Comparison of ENCODE assay signal across 1 cellular context in genomic region chr2:19857100-19857499, GRCh38.
TF ChIP-seq lines count a peak whose summit lies in the region.

No MANE protein-coding gene starts in this region.

TF ChIP-seq in HepG2, 621 proteins besides CTCF, POLR2A, EP300 and RAD21 (continued from another document):
- peak; percentile 34; the same call in 1 of the 2 replicates for TF ChIP-seq FOXP4 (CRISPR knock-in tag; IDR thresholded peaks at IDR 0.05)
- no peak for TF ChIP-seq CCAR2 (optimal IDR thresholded peaks at IDR 0.05; ENCODE audit: low read depth, low read length)
- TF ChIP-seq HOXA5 (CRISPR knock-in tag; IDR thresholded peaks at IDR 0.05) = no peak
- TF ChIP-seq ISX (CRISPR knock-in tag; conservative IDR thresholded peaks at IDR 0.05) = no peak
- no peak for TF ChIP-seq NFIC (IDR thresholded peaks at IDR 0.05; ENCODE audit: low read length)
- TF ChIP-seq HDAC1 (CRISPR knock-in tag; IDR thresholded peaks at IDR 0.05) = peak; percentile 55
- no peak for TF ChIP-seq AGO2 (optimal IDR thresholded peaks at IDR 0.05; ENCODE audit: low read depth, low read length)
- no peak for TF ChIP-seq SCMH1 (CRISPR knock-in tag; IDR thresholded peaks at IDR 0.05; ENCODE audit: borderline replicate concordance)
- TF ChIP-seq ZNF713 (CRISPR knock-in tag; IDR thresholded peaks at IDR 0.05) = no peak
- TF ChIP-seq MAZ (IDR thresholded peaks at IDR 0.05; ENCODE audit: borderline replicate concordance, low read depth, low read length) = no peak
- TF ChIP-seq MAZ (CRISPR knock-in tag; IDR thresholded peaks at IDR 0.05; ENCODE audit: low read depth) = 0 out of 2 replicates have a peak, but pooled peaks have one; percentile 21
- no peak for TF ChIP-seq SATB2 (CRISPR knock-in tag; IDR thresholded peaks at IDR 0.05)
- no peak for TF ChIP-seq ZXDC (CRISPR knock-in tag; IDR thresholded peaks at IDR 0.05)
- no peak for TF ChIP-seq SOX5 (CRISPR knock-in tag; IDR thresholded peaks at IDR 0.05; ENCODE audit: borderline replicate concordance)
- no peak for TF ChIP-seq MAFK (conservative IDR thresholded peaks at IDR 0.05 in 1 of 2, IDR thresholded peaks at IDR 0.05 in 1 of 2; ENCODE audit: low read length in 2 of 2)
- TF ChIP-seq ZNF749 (CRISPR knock-in tag; IDR thresholded peaks at IDR 0.05; ENCODE audit: borderline replicate concordance) = no peak
- TF ChIP-seq TFDP2 (CRISPR knock-in tag; IDR thresholded peaks at IDR 0.05) = no peak
- no peak for TF ChIP-seq ZNF674 (CRISPR knock-in tag; IDR thresholded peaks at IDR 0.05; ENCODE audit: low read depth)
- no peak for TF ChIP-seq NFKBIZ (CRISPR knock-in tag; IDR thresholded peaks at IDR 0.05)
- no peak for TF ChIP-seq IRX3 (CRISPR knock-in tag; IDR thresholded peaks at IDR 0.05; ENCODE audit: borderline replicate concordance, low read depth)
- no peak for TF ChIP-seq CERS6 (CRISPR knock-in tag; IDR thresholded peaks at IDR 0.05)
- no peak for TF ChIP-seq ZSCAN12 (CRISPR knock-in tag; IDR thresholded peaks at IDR 0.05)
- no peak for TF ChIP-seq ZNF737 (CRISPR knock-in tag; IDR thresholded peaks at IDR 0.05; ENCODE audit: borderline replicate concordance)
- TF ChIP-seq PPARG (CRISPR knock-in tag; conservative IDR thresholded peaks at IDR 0.05) = no peak
- no peak for TF ChIP-seq LCORL (IDR thresholded peaks at IDR 0.05)
- 0 out of 2 replicates have a peak, but pooled peaks have one; percentile 27 for TF ChIP-seq LCORL (CRISPR knock-in tag; IDR thresholded peaks at IDR 0.05)
- no peak for TF ChIP-seq CSRNP1 (CRISPR knock-in tag; IDR thresholded peaks at IDR 0.05)
- TF ChIP-seq ZBTB10 (CRISPR knock-in tag; IDR thresholded peaks at IDR 0.05; ENCODE audit: borderline replicate concordance) = no peak
- no peak for TF ChIP-seq CREB1 (IDR thresholded peaks at IDR 0.05)
- peak; percentile 58 for TF ChIP-seq CREB1 (CRISPR knock-in tag; IDR thresholded peaks at IDR 0.05)
